ENCODE assay signal across 1 cellular context in genomic region chr9:107282759-107283620, GRCh38.
TF ChIP-seq lines count a peak whose summit lies in the region.

Gene RAD23B (plus strand): TSS chr9:107283279. CDS start chr9:107283630, 351 bp downstream.

TF ChIP-seq in HepG2, 621 proteins besides CTCF, POLR2A, EP300 and RAD21 (continued from another document and continues in another):
- TF ChIP-seq DMTF1 (CRISPR knock-in tag; IDR thresholded peaks at IDR 0.05) (no peak), ZNF557 (CRISPR knock-in tag; IDR thresholded peaks at IDR 0.05) (no peak), HNRNPH1 (optimal IDR thresholded peaks at IDR 0.05; ENCODE audit: low read depth, low read length) (no peak), EEA1 (CRISPR knock-in tag; IDR thresholded peaks at IDR 0.05; ENCODE audit: borderline replicate concordance) (peak; percentile 95; the same call in 1 of the 2 replicates), HCFC1 (IDR thresholded peaks at IDR 0.05; ENCODE audit: low read depth, low read length) (peak; percentile 17; the same call in 1 of the 2 replicates), TCF12 (IDR thresholded peaks at IDR 0.05) (no peak), TCF12 (CRISPR knock-in tag; IDR thresholded peaks at IDR 0.05) (peak; percentile 37; the same call in 1 of the 2 replicates), ZNF770 (CRISPR knock-in tag; IDR thresholded peaks at IDR 0.05) (peak; percentile 43; the same call in 1 of the 2 replicates), MTERF4 (CRISPR knock-in tag; IDR thresholded peaks at IDR 0.05) (peak; percentile 67; the same call in 1 of the 2 replicates), ZNF704 (CRISPR knock-in tag; IDR thresholded peaks at IDR 0.05; ENCODE audit: borderline replicate concordance) (0 out of 2 replicates have a peak, but pooled peaks have one; percentile 62), NFAT5 (CRISPR knock-in tag; IDR thresholded peaks at IDR 0.05) (no peak), BRF2 (CRISPR knock-in tag; IDR thresholded peaks at IDR 0.05) (no peak; the same call in 1 of the 2 replicates), SRSF1 (optimal IDR thresholded peaks at IDR 0.05; ENCODE audit: low read depth, low read length) (no peak), ZNF329 (CRISPR knock-in tag; IDR thresholded peaks at IDR 0.05; ENCODE audit: low read depth) (no peak), ZNF644 (CRISPR knock-in tag; IDR thresholded peaks at IDR 0.05; ENCODE audit: low read depth) (no peak), SNAPC4 (CRISPR knock-in tag; IDR thresholded peaks at IDR 0.05) (peak; percentile 23; the same call in 1 of the 2 replicates), NFE2 (CRISPR knock-in tag; IDR thresholded peaks at IDR 0.05) (no peak), ZNF207 (IDR thresholded peaks at IDR 0.05; ENCODE audit: borderline replicate concordance) (no peak), ZNF354B (CRISPR knock-in tag; IDR thresholded peaks at IDR 0.05) (no peak), ZNF281 (CRISPR knock-in tag; IDR thresholded peaks at IDR 0.05; ENCODE audit: borderline replicate concordance) (peak; percentile 100), SNAI1 (CRISPR knock-in tag; IDR thresholded peaks at IDR 0.05; ENCODE audit: borderline replicate concordance) (no peak), JUND (CRISPR knock-in tag; IDR thresholded peaks at IDR 0.05) (no peak), ZNF30 (CRISPR knock-in tag; IDR thresholded peaks at IDR 0.05) (no peak), DNMT3B (CRISPR knock-in tag; conservative IDR thresholded peaks at IDR 0.05) (no peak), ZNF414 (CRISPR knock-in tag; IDR thresholded peaks at IDR 0.05) (no peak), SYNCRIP (IDR thresholded peaks at IDR 0.05; ENCODE audit: insufficient read depth, low read depth, low read length) (no peak), ATF1 (CRISPR knock-in tag; IDR thresholded peaks at IDR 0.05) (no peak), MAZ (IDR thresholded peaks at IDR 0.05; ENCODE audit: borderline replicate concordance, low read depth, low read length) (peak; percentile 34; the same call in 1 of the 2 replicates), MAZ (CRISPR knock-in tag; IDR thresholded peaks at IDR 0.05; ENCODE audit: low read depth) (peak; percentile 97), RNF2 (conservative IDR thresholded peaks at IDR 0.05; ENCODE audit: low read depth) (no peak), GMEB1 (CRISPR knock-in tag; IDR thresholded peaks at IDR 0.05; ENCODE audit: borderline replicate concordance) (peak; percentile 81), ZFY (CRISPR knock-in tag; IDR thresholded peaks at IDR 0.05) (no peak)
